In genomic region chr2:37866535-37866934, GRCh38 we compare ENCODE assay signal across 15 cellular contexts. TPM values are rescaled to one million over a fixed set of nuclear protein-coding genes. Genes with fewer than 3 reads are reported as not detected.
DNase-seq lines count a peak whose midpoint lies in the region; ATAC-seq and TF ChIP-seq lines count a peak whose summit lies in the region.
"Had no signal": no experiment of that assay in that cellular context is flagged by ENCODE, and none has a peak within 500 bp of the region (broad histone marks: within the 10 kb centered on the region; RNA-seq: fewer than 3 reads in every experiment).

No MANE protein-coding gene starts in this region.

- H2AFZ ChIP-seq in hepatocyte (no peak overlapping the region), smooth muscle cell (ENCODE audit: low read depth) (no peak overlapping the region)

- no peak for ATAC-seq in GM18870 (IDR thresholded peaks at IDR 0.05; ENCODE audit: unreplicated experiment)
- ATAC-seq: GM12878 had no signal

- H4K20me1 ChIP-seq in hepatocyte (ENCODE audit: insufficient read depth, poor library complexity, severe bottlenecking) (no peaks in the 10 kb centered on the region), smooth muscle cell (ENCODE audit: low read depth) (no peaks in the 10 kb centered on the region)

- H3K4me2 ChIP-seq in hepatocyte: peak overlapping the region; percentile 44
- peak overlapping the region; percentile 10 for H3K4me2 ChIP-seq in smooth muscle cell

- WGBS in hepatocyte (ENCODE audit: low lambda C conversion rate, missing lambda C conversion rate): 30% methylated on average over 4 of the region's 4 CpGs
- 44% methylated on average over 4 of the region's 4 CpGs for WGBS in smooth muscle cell (ENCODE audit: low lambda C conversion rate)

- no peak overlapping the region for H3K9ac ChIP-seq in endocrine pancreas (ENCODE audit: control insufficient read depth, insufficient read depth, low read length)
- no peak overlapping the region for H3K9ac ChIP-seq in smooth muscle cell (ENCODE audit: low read depth)

- H3K27ac ChIP-seq in hepatocyte: no peak overlapping the region
- H3K27ac ChIP-seq in smooth muscle cell (ENCODE audit: low read depth): no peak overlapping the region
- H3K27ac ChIP-seq: SJSA1 had no signal

- no peaks in the 10 kb centered on the region for H3K36me3 ChIP-seq in endocrine pancreas (ENCODE audit: control insufficient read depth, insufficient read depth, low read length)
- H3K36me3 ChIP-seq in hepatocyte (replicated peaks; ENCODE audit: insufficient read depth, low read depth): no peaks in the 10 kb centered on the region
- no peaks in the 10 kb centered on the region for H3K36me3 ChIP-seq in smooth muscle cell (ENCODE audit: low read depth)
- H3K36me3 ChIP-seq: SJSA1 had no signal

- H3K9me2 ChIP-seq in hepatocyte (replicated peaks; ENCODE audit: insufficient read depth): no peaks in the 10 kb centered on the region

- H3K27me3 ChIP-seq in endocrine pancreas (ENCODE audit: control insufficient read depth, insufficient read depth, low read length) (no peaks in the 10 kb centered on the region), hepatocyte (no peaks in the 10 kb centered on the region), smooth muscle cell (ENCODE audit: low read depth) (peaks cover 15% of the 10 kb centered on the region)
- H3K27me3 ChIP-seq: SJSA1 had no signal

- H3K4me1 ChIP-seq in endocrine pancreas (ENCODE audit: control insufficient read depth, insufficient read depth, low read length) (peaks cover 5% of the 10 kb centered on the region), hepatocyte (ENCODE audit: insufficient read depth) (peaks cover 33% of the 10 kb centered on the region), smooth muscle cell (ENCODE audit: low read depth) (peaks cover 10% of the 10 kb centered on the region)
- H3K4me1 ChIP-seq: SJSA1 had no signal

- DNase-seq in NCI-H748 (lab: John Stamatoyannopoulos, UW; ENCODE audit: unreplicated experiment) (peak; percentile 41), NCI-H748 treated with DMSO at 0.1 percent for 48 hours (lab: John Stamatoyannopoulos, UW) (no peak), hepatocyte (ENCODE audit: low spot score) (no peak), smooth muscle cell (lab: John Stamatoyannopoulos, UW; ENCODE audit: unreplicated experiment) (no peak), UCSD-AML1 (lab: John Stamatoyannopoulos, UW; ENCODE audit: unreplicated experiment) (no peak), SHP77 (lab: John Stamatoyannopoulos, UW) (no peak)
- DNase-seq: C1 segment of cervical spinal cord, KBM-7, NCI-H1048, NCI-H1694, SW 1271 had no signal

- TF ChIP-seq CTCF in hepatocyte (IDR thresholded peaks at IDR 0.05; ENCODE audit: poor library complexity): no peak
- no peak for TF ChIP-seq CTCF in smooth muscle cell (IDR thresholded peaks at IDR 0.05; ENCODE audit: borderline replicate concordance, insufficient read depth, poor library complexity, severe bottlenecking)

- H3K9me3 ChIP-seq in endocrine pancreas (ENCODE audit: control insufficient read depth, low read length) (no peaks in the 10 kb centered on the region), hepatocyte (ENCODE audit: low read depth) (no peaks in the 10 kb centered on the region), smooth muscle cell (replicated peaks; ENCODE audit: low read depth) (no peaks in the 10 kb centered on the region)
- H3K9me3 ChIP-seq: SJSA1 had no signal

- H3K4me3 ChIP-seq in endocrine pancreas (ENCODE audit: control insufficient read depth, insufficient read depth, low read length) (peak overlapping the region; percentile 5), hepatocyte (no peak overlapping the region), smooth muscle cell (no peak overlapping the region)
- H3K4me3 ChIP-seq: GM12878, SJSA1 had no signal

- peaks cover 12% of the 10 kb centered on the region for H3F3A ChIP-seq in smooth muscle cell (ENCODE audit: low read depth)

- H3K79me2 ChIP-seq in hepatocyte: no peaks in the 10 kb centered on the region
- no peaks in the 10 kb centered on the region for H3K79me2 ChIP-seq in smooth muscle cell (ENCODE audit: low read depth)

RNA-seq across cellular contexts. Expression of gene RMDN2, which starts 58.6 kb away (rescaled TPM):
- total RNA-seq in hepatocyte (14.6 and 16.5 TPM in 2 replicates), smooth muscle cell (4.3 and 5.6 TPM in 2 replicates)
- polyA plus RNA-seq in hepatocyte (7.8 and 9.3 TPM in 2 replicates), smooth muscle cell (3.6 and 5.0 TPM in 2 replicates)
